In genomic region chr1:42319871-42320484, GRCh38 we compare ENCODE assay signal across 9 cellular contexts. TPM values are rescaled to one million over a fixed set of nuclear protein-coding genes. Genes with fewer than 3 reads are reported as not detected.
A peak's percentile ranks its signal among the peaks of the same experiment; 100 is the strongest.
DNase-seq lines count a peak whose midpoint lies in the region; ATAC-seq, FAIRE-seq and TF ChIP-seq lines count a peak whose summit lies in the region.
"Had no signal": no experiment of that assay in that cellular context is flagged by ENCODE, and none has a peak within 500 bp of the region (broad histone marks: within the 10 kb centered on the region; RNA-seq: fewer than 3 reads in every experiment).

No MANE protein-coding gene starts in this region.

- peak overlapping the region; percentile 93 for H3K27ac Mint-ChIP-seq in activated CD4-positive, alpha-beta T cell treated with anti-CD3 and anti-CD28 coated beads for 36 hours
- peak overlapping the region; percentile 95 for H3K27ac Mint-ChIP-seq in activated T-cell treated with anti-CD3 and anti-CD28 coated beads, Interleukin-2, amount 50 U/mL, for 24 hours

- intact Hi-C loops in activated CD4-positive, alpha-beta T cell treated with anti-CD3 and anti-CD28 coated beads for 36 hours (cut with DNase I, micrococcal nuclease): no loop called here
- intact Hi-C loops in Right ventricle myocardium superior (cut with DNase I): no loop called here

- peaks cover 86% of the 10 kb centered on the region for H3K4me1 Mint-ChIP-seq in activated CD4-positive, alpha-beta T cell treated with anti-CD3 and anti-CD28 coated beads for 36 hours
- H3K4me1 Mint-ChIP-seq in activated T-cell treated with anti-CD3 and anti-CD28 coated beads, Interleukin-2, amount 50 U/mL, for 24 hours (ENCODE audit: low read depth): peaks cover 87% of the 10 kb centered on the region

- peak; percentile 30 for ATAC-seq in activated CD4-positive, alpha-beta T cell treated with anti-CD3 and anti-CD28 coated beads for 36 hours
- ATAC-seq in Right ventricle myocardium superior (ENCODE audit: poor library complexity): peak; percentile 58

- H3K9me3 Mint-ChIP-seq in activated CD4-positive, alpha-beta T cell treated with anti-CD3 and anti-CD28 coated beads for 36 hours (ENCODE audit: low read depth): no peaks in the 10 kb centered on the region
- H3K9me3 Mint-ChIP-seq in activated T-cell treated with anti-CD3 and anti-CD28 coated beads, Interleukin-2, amount 50 U/mL, for 24 hours: no peaks in the 10 kb centered on the region

- no peak for TF ChIP-seq POLR2A in GM12891 (IDR thresholded peaks at IDR 0.05; ENCODE audit: low read depth, low read length)

- no peaks in the 10 kb centered on the region for H3K27me3 Mint-ChIP-seq in activated CD4-positive, alpha-beta T cell treated with anti-CD3 and anti-CD28 coated beads for 36 hours
- H3K27me3 Mint-ChIP-seq in activated T-cell treated with anti-CD3 and anti-CD28 coated beads, Interleukin-2, amount 50 U/mL, for 24 hours: no peaks in the 10 kb centered on the region

- POLR2A ChIA-PET in activated CD4-positive, alpha-beta T cell treated with anti-CD3 and anti-CD28 coated beads for 36 hours (lab: Charles Lee): interaction anchor here (0.5 kb wide), 1 partner anchor 61 kb away, joined by 3 read pairs; no protein-coding TSS in a partner anchor

- CTCF ChIA-PET in activated CD4-positive, alpha-beta T cell treated with anti-CD3 and anti-CD28 coated beads for 36 hours (lab: Charles Lee): interaction anchor here (0.8 kb wide), 1 partner anchor 156 kb away, joined by 3 read pairs; no protein-coding TSS in a partner anchor

- H3K4me3 Mint-ChIP-seq in activated CD4-positive, alpha-beta T cell treated with anti-CD3 and anti-CD28 coated beads for 36 hours: peak overlapping the region; percentile 55
- H3K4me3 Mint-ChIP-seq in activated T-cell treated with anti-CD3 and anti-CD28 coated beads, Interleukin-2, amount 50 U/mL, for 24 hours: peak overlapping the region; percentile 55

- DNase-seq in activated CD4-positive, alpha-beta T cell treated with anti-CD3 and anti-CD28 coated beads for 36 hours: peak; percentile 27
- DNase-seq in activated CD4-positive, alpha-beta T cell treated with anti-CD3 and anti-CD28 coated beads for 48 hours: no peak
- no peak for DNase-seq in activated T-cell treated with anti-CD3 and anti-CD28 coated beads, Interleukin-2, amount 50 U/mL, for 24 hours
- DNase-seq in Right ventricle myocardium superior (no peak), GM12891 (ENCODE audit: insufficient read length, low spot score) (no peak), AG08395 (ENCODE audit: low spot score) (no peak), AG08396 (ENCODE audit: low spot score) (no peak)
- DNase-seq in stimulated activated naive CD4-positive, alpha-beta T cell treated with Interleukin-2 at 50 U/mL for 16 hours (lab: John Stamatoyannopoulos, UW): peak; percentile 19
- DNase-seq: NCI-H345 had no signal

- FAIRE-seq in GM12891 (lab: Jason Lieb, UNC): no peak

- H3K36me3 Mint-ChIP-seq in activated CD4-positive, alpha-beta T cell treated with anti-CD3 and anti-CD28 coated beads for 36 hours (ENCODE audit: low read depth): peaks cover 12% of the 10 kb centered on the region
- peaks cover 37% of the 10 kb centered on the region for H3K36me3 Mint-ChIP-seq in activated T-cell treated with anti-CD3 and anti-CD28 coated beads, Interleukin-2, amount 50 U/mL, for 24 hours (ENCODE audit: low read depth)

TF ChIP-seq in GM12891, 5 proteins besides CTCF, POLR2A, EP300 and RAD21:
- TF ChIP-seq POU2F2 (IDR thresholded peaks at IDR 0.05; ENCODE audit: low read depth, low read length) (no peak), TAF1 (IDR thresholded peaks at IDR 0.05; ENCODE audit: low read depth, low read length) (no peak), PAX5 (IDR thresholded peaks at IDR 0.05; ENCODE audit: insufficient read depth, low read length, severe bottlenecking) (no peak), SPI1 (IDR thresholded peaks at IDR 0.05; ENCODE audit: low read depth, low read length) (no peak), POLR2AphosphoS5 (IDR thresholded peaks at IDR 0.05; ENCODE audit: low read depth, low read length) (no peak)
TF ChIP-seq in GM12891: peak in this region for 0.

RNA-seq across cellular contexts. Expression of gene FOXJ3, which starts 15.1 kb away (rescaled TPM):
- total RNA-seq in activated CD4-positive, alpha-beta T cell treated with anti-CD3 and anti-CD28 coated beads for 36 hours: 10 to 100 TPM; 44.1 to 54.0 TPM
- total RNA-seq in Right ventricle myocardium superior: 33.1 TPM
- polyA plus RNA-seq in GM12891 (2012; ENCODE audit: low read depth, missing spikeins): 11.4 TPM

Comparison
In these comparisons a context has a peak if more than half of its experiments do, and no peak if none do; other contexts are left out.
1. DNase-seq: peak in activated CD4-positive, alpha-beta T cell treated with anti-CD3 and anti-CD28 coated beads for 36 hours (single experiment) and stimulated activated naive CD4-positive, alpha-beta T cell treated with Interleukin-2 at 50 U/mL for 16 hours (single experiment); none in activated CD4-positive, alpha-beta T cell treated with anti-CD3 and anti-CD28 coated beads for 48 hours (single experiment), activated T-cell treated with anti-CD3 and anti-CD28 coated beads, Interleukin-2, amount 50 U/mL, for 24 hours (single experiment), Right ventricle myocardium superior (single experiment), GM12891 (single experiment), AG08395 (single experiment) and AG08396 (single experiment).